27 cellular contexts compared by ENCODE assay signal in genomic region chr1:39438002-39438401, GRCh38. TPM values are rescaled to one million over a fixed set of nuclear protein-coding genes. Genes with fewer than 3 reads are reported as not detected.
"Had no signal": no experiment of that assay in that cellular context is flagged by ENCODE, and none has a peak within 500 bp of the region (broad histone marks: within the 10 kb centered on the region; RNA-seq: fewer than 3 reads in every experiment).

No MANE protein-coding gene starts in this region.

- H3K9me3 ChIP-seq: body of pancreas, esophagus squamous epithelium, heart right ventricle, transverse colon, uterus had no signal

- H3K4me3 Mint-ChIP-seq: activated CD4-positive, alpha-beta T cell treated with anti-CD3 and anti-CD28 coated beads, Interleukin-2, amount 10 ng/mL, durations not matched to agents 7 days and 5 days; activated CD8-positive, alpha-beta T cell treated with anti-CD3 and anti-CD28 coated beads, Interleukin-2, amount 10 ng/mL, durations not matched to agents 7 days and 5 days; nephron; T-cell had no signal

- H3K4me1 Mint-ChIP-seq: activated CD4-positive, alpha-beta T cell treated with anti-CD3 and anti-CD28 coated beads, Interleukin-2, amount 10 ng/mL, durations not matched to agents 7 days and 5 days; T-cell had no signal

- H3K27me3 Mint-ChIP-seq: activated CD4-positive, alpha-beta T cell treated with anti-CD3 and anti-CD28 coated beads, Interleukin-2, amount 10 ng/mL, durations not matched to agents 7 days and 5 days; progenitor cell of endocrine pancreas; T-cell had no signal

- H3K9me3 Mint-ChIP-seq: activated CD4-positive, alpha-beta T cell treated with anti-CD3 and anti-CD28 coated beads, Interleukin-2, amount 10 ng/mL, durations not matched to agents 7 days and 5 days; activated naive CD4-positive, alpha-beta T cell treated with anti-CD3 and anti-CD28 coated beads, Interleukin-2, amount 50 U/mL, for 72 hours; nephron; T-cell had no signal

- H3K27ac Mint-ChIP-seq: activated CD4-positive, alpha-beta T cell treated with anti-CD3 and anti-CD28 coated beads, Interleukin-2, amount 10 ng/mL, durations not matched to agents 7 days and 5 days; activated CD8-positive, alpha-beta T cell treated with anti-CD3 and anti-CD28 coated beads, Interleukin-2, amount 10 ng/mL, durations not matched to agents 7 days and 5 days; nephron; progenitor cell of endocrine pancreas; T-cell had no signal

- H3K4me1 ChIP-seq: esophagus squamous epithelium, uterus had no signal

- H3K36me3 ChIP-seq: uterus had no signal

- DNase-seq: activated CD4-positive, alpha-beta T cell treated with anti-CD3 and anti-CD28 coated beads, Interleukin-2, amount 10 ng/mL, durations not matched to agents 7 days and 5 days; activated CD8-positive, alpha-beta memory T cell treated with anti-CD3 and anti-CD28 coated beads, Interleukin-2, amount 50 U/mL, for 4 hours; activated CD8-positive, alpha-beta T cell treated with anti-CD3 and anti-CD28 coated beads, Interleukin-2, amount 10 ng/mL, durations not matched to agents 7 days and 5 days; activated gamma-delta T cell treated with Interleukin-2 at 50 U/mL for 16 hours; activated T-cell treated with anti-CD3 and anti-CD28 coated beads, Interleukin-2, amount 50 U/mL, for 48 hours; amygdala; body of pancreas; central memory CD4-positive, alpha-beta T cell; cortex of kidney; effector CD4-positive, alpha-beta T cell; esophagus squamous epithelium; heart right ventricle; occipital lobe; stimulated activated CD4-positive, alpha-beta T cell treated with anti-CD3 and anti-CD28 coated beads, Interleukin-12 subunit alpha, Interleukin-12 subunit beta, amount 100 ng/mL, for 4 hours; stimulated activated CD4-positive, alpha-beta T cell treated with anti-CD3 and anti-CD28 coated beads, Interleukin-1b, Interleukin-23, amount 100 ng/mL, for 48 hours; stimulated activated CD8-positive, alpha-beta memory T cell treated with anti-CD3 and anti-CD28 coated beads, Interleukin-4, amount 100 ng/mL, for 48 hours; stimulated activated naive CD4-positive, alpha-beta T cell treated with Interleukin-2 at 50 U/mL for 16 hours; T-cell; transverse colon; uterus had no signal

- H3K27me3 ChIP-seq: body of pancreas, esophagus squamous epithelium, heart right ventricle, transverse colon, uterus had no signal

- H3K4me3 ChIP-seq: body of pancreas, esophagus squamous epithelium, heart right ventricle, transverse colon, uterus had no signal

- ATAC-seq: activated CD4-positive, CD25-positive, alpha-beta regulatory T cell treated with anti-CD3 and anti-CD28 coated beads, Interleukin-2, amount 50 U/mL, for 24 hours; activated CD8-positive, alpha-beta T cell treated with anti-CD3 and anti-CD28 coated beads, Interleukin-2, amount 10 ng/mL, durations not matched to agents 7 days and 5 days; activated naive CD4-positive, alpha-beta T cell treated with anti-CD3 and anti-CD28 coated beads, Interleukin-2, amount 50 U/mL, for 72 hours; body of pancreas; heart right ventricle; SK-N-SH treated with all-trans-retinoic acid at 6 μM for 48 hours; T-cell had no signal

- H3K27ac ChIP-seq: body of pancreas, esophagus squamous epithelium, heart right ventricle, transverse colon, uterus had no signal

RNA-seq across cellular contexts. Expression of gene BMP8A, which starts 53.4 kb away (rescaled TPM):
- total RNA-seq: activated CD4-positive, alpha-beta T cell treated with anti-CD3 and anti-CD28 coated beads, Interleukin-2, amount 10 ng/mL, durations not matched to agents 7 days and 5 days; liver; subcutaneous adipose tissue had no signal
